ENCODE assay signal across 8 cellular contexts in the genomic region with DNA sequence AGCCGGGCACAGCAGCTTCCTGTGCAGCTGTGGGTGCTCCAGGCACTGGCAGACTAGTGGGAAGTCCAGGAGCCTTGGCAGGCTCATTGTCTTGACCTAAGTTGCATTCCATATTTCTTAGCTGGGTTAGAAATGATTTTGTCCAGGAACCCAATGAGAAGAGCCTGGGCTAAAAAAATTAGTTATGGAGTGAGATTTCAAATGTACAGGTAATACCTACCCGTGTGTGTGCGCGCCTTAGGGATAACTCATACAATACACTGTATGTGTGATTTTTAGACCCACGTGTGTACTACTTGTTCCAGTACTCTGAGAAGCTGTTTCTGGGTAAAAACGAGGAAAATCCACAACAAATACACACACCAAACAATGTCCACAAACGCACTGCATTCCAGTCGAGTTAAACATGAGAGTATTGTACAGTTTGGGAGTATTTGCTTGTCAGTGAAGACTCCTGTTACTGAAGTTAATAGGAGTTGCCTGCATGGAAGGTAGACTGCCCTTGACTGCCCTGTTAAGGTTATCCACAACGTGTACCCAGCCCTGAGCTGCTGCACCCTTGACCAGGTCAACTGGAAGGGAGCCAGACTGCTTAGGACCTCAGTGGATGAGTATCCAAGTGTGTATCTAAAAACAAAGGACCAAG. TPM values are rescaled to one million over a fixed set of nuclear protein-coding genes. Genes with fewer than 3 reads are reported as not detected.
DNase-seq lines count a peak whose midpoint lies in the region; ATAC-seq, FAIRE-seq and TF ChIP-seq lines count a peak whose summit lies in the region.

No MANE protein-coding gene starts in this region.

- ATAC-seq in T-cell (replicated peaks in 1 of 4) = no peak

- peak overlapping the region in 1 of 2 donors; percentile 85 for H3K27ac ChIP-seq in right atrium auricular region
- H3K27ac ChIP-seq in sigmoid colon = peak overlapping the region; percentile 72 to 91 (median 87)

- WGBS in sigmoid colon, 2 donors = 27 to 47% methylated on average over 9 of the region's 9 CpGs

- no peaks in the 10 kb centered on the region for H3K9me3 Mint-ChIP-seq in T-cell

- peak overlapping the region; percentile 84 to 91 for H3K4me3 ChIP-seq in right atrium auricular region
- H3K4me3 ChIP-seq in sigmoid colon = peak overlapping the region; percentile 87 to 96 (median 92)

- peak overlapping the region; percentile 90 to 91 for H3K27ac Mint-ChIP-seq in T-cell

- DNase-seq in GM12892 (ENCODE audit: insufficient read length) (no peak), T-cell (no peak), right atrium auricular region (ENCODE audit: low spot score) (no peak), sigmoid colon (no peak), hepatic stellate cell (ENCODE audit: low spot score) (no peak), NCI-H2081 (lab: John Stamatoyannopoulos, UW) (no peak), kidney glomerular epithelial cell (lab: John Stamatoyannopoulos, UW) (no peak), NCI-H748 treated with DMSO at 0.1 percent for 48 hours (lab: John Stamatoyannopoulos, UW) (no peak)

- POLR2A ChIA-PET in T-cell (lab: Charles Lee) = interaction anchor here (1.2 to 1.9 kb wide), 3 partner anchors 27 to 78 kb away, joined by 3 to 11 read pairs (median 5); partner anchors contain the start of gene MCM3 (in 1 of the 2)

- H3K27me3 Mint-ChIP-seq in T-cell = no peaks in the 10 kb centered on the region

- intact Hi-C loops in sigmoid colon (cut with DNase I) = loop anchor here (5.0 kb wide), 1 partner anchor 61 kb away; no protein-coding TSS in a partner anchor

- no peak for TF ChIP-seq CTCF in right atrium auricular region (IDR thresholded peaks at IDR 0.05)
- no peak for TF ChIP-seq CTCF in sigmoid colon (IDR thresholded peaks at IDR 0.05)

- no peaks in the 10 kb centered on the region for H3K27me3 ChIP-seq in right atrium auricular region
- H3K27me3 ChIP-seq in sigmoid colon = no peaks in the 10 kb centered on the region

- no peak for TF ChIP-seq EP300 in sigmoid colon (IDR thresholded peaks at IDR 0.05)

- peaks cover 55 to 62% (median 60%) of the 10 kb centered on the region in 3 donors for H3K4me1 Mint-ChIP-seq in T-cell

- H3K9me3 ChIP-seq in right atrium auricular region (no peaks in the 10 kb centered on the region), sigmoid colon (no peaks in the 10 kb centered on the region)

- FAIRE-seq in GM12892 (lab: Jason Lieb, UNC) = peak; percentile 9

- peak overlapping the region; percentile 94 to 97 (median 95) for H3K4me3 Mint-ChIP-seq in T-cell

- H3K4me1 ChIP-seq in right atrium auricular region (peaks cover 0 to 10% of the 10 kb centered on the region in 2 donors), sigmoid colon (peaks cover 0 to 68% (median 54%) of the 10 kb centered on the region in 4 donors)

- TF ChIP-seq POLR2A in GM12892 (IDR thresholded peaks at IDR 0.05; ENCODE audit: low read depth, low read length) (no peak), sigmoid colon (IDR thresholded peaks at IDR 0.05) (no peak)

- H3K36me3 ChIP-seq in right atrium auricular region (no peaks in the 10 kb centered on the region), sigmoid colon (no peaks in the 10 kb centered on the region)

- CTCF ChIA-PET in T-cell (lab: Charles Lee) = interaction anchor here (0.9 to 1.7 kb wide), 7 partner anchors 11 to 78 kb away, joined by 3 to 8 read pairs (median 4); no protein-coding TSS in a partner anchor

- peaks cover 21% of the 10 kb centered on the region for H3K36me3 Mint-ChIP-seq in T-cell

RNA-seq across cellular contexts. Expression of gene PAQR8, which starts 1.4 kb away (rescaled TPM):
- 11.2 TPM for polyA plus RNA-seq in GM12892 (2012; ENCODE audit: missing spikeins)
- total RNA-seq in T-cell (10 to 100 TPM; 12.0 to 35.2 (median 30.2) TPM), right atrium auricular region (1 to 10 TPM; 2.6 to 5.6 TPM), sigmoid colon (10 to 100 TPM; 12.2 to 17.4 (median 13.8) TPM)
- polyA plus RNA-seq in sigmoid colon = 10 to 100 TPM; 15.6 to 49.2 (median 16.4) TPM

RNA-seq across cellular contexts. Expression of gene EFHC1, which starts 56.8 kb away (rescaled TPM):
- 8.7 TPM for polyA plus RNA-seq in GM12892 (2012; ENCODE audit: missing spikeins)
- total RNA-seq in T-cell (1 to 10 TPM; 4.5 to 8.6 (median 6.2) TPM), right atrium auricular region (1 to 10 TPM; 3.4 to 4.1 TPM), sigmoid colon (10 to 100 TPM; 15.9 to 38.5 (median 19.1) TPM)
- 1 to 10 TPM; 1.8 to 6.9 (median 2.4) TPM for polyA plus RNA-seq in sigmoid colon
